Comparison of ENCODE assay signal across 9 cellular contexts in genomic region chr6:99846021-99846420, GRCh38.
"Had no signal": no experiment of that assay in that cellular context is flagged by ENCODE, and none has a peak within 500 bp of the region (broad histone marks: within the 10 kb centered on the region; RNA-seq: fewer than 3 reads in every experiment).

No MANE protein-coding gene starts in this region.

- DNase-seq: GM23248, H7, HFFc6, KBM-7 had no signal

- FAIRE-seq: HepG2 had no signal

- H3K27ac Mint-ChIP-seq: HFFc6, IgD-negative memory B cell had no signal

- H2AFZ ChIP-seq: GM23248 had no signal

- H3K4me3 Mint-ChIP-seq: HFFc6, IgD-negative memory B cell had no signal

- H3K9ac ChIP-seq: GM23248 had no signal

- H3K36me3 ChIP-seq: HAP-1 had no signal

- H3K36me3 Mint-ChIP-seq: IgD-negative memory B cell had no signal

- H3K4me3 ChIP-seq: GM23248, HAP-1 had no signal

- H3K9me3 Mint-ChIP-seq: HFFc6, IgD-negative memory B cell had no signal

- H3K27ac ChIP-seq: GM23248, HL-60 had no signal

- H3K9me3 ChIP-seq: HAP-1 had no signal

- ATAC-seq: HCT116, HepG2 had no signal

- H3K4me1 Mint-ChIP-seq: IgD-negative memory B cell had no signal

- H3K4me1 ChIP-seq: HAP-1 had no signal
